In genomic region chr1:12173631-12174121, GRCh38 we compare ENCODE assay signal across 8 cellular contexts.
DNase-seq lines count a peak whose midpoint lies in the region; ATAC-seq lines count a peak whose summit lies in the region.

No MANE protein-coding gene starts in this region.

- DNase-seq in OCI-M1 (lab: John Stamatoyannopoulos, UW) = peak; percentile 74
- peak; percentile 95 for DNase-seq in activated effector memory CD4-positive, alpha-beta T cell treated with anti-CD3 and anti-CD28 coated beads, Interleukin-2, amount 50 U/mL, for 16 hours
- DNase-seq in medulla oblongata (ENCODE audit: extremely low spot score) = peak; percentile 71
- DNase-seq in stimulated activated CD8-positive, alpha-beta memory T cell treated with anti-CD3 and anti-CD28 coated beads, Interleukin-7, amount 100 ng/mL, for 24 hours (ENCODE audit: low read depth) = peak; percentile 76
- DNase-seq in NCI-H146 (lab: John Stamatoyannopoulos, UW) = no peak
- no peak for DNase-seq in COR-L47 (lab: John Stamatoyannopoulos, UW)
- DNase-seq in NCI-H748 (lab: John Stamatoyannopoulos, UW; ENCODE audit: unreplicated experiment) = no peak

- no peak for ATAC-seq in GM19035 (IDR thresholded peaks at IDR 0.05; ENCODE audit: unreplicated experiment)

Comparison
In these comparisons a context has a peak if more than half of its experiments do, and no peak if none do; other contexts are left out.
1. DNase-seq: peak in OCI-M1 (single experiment), activated effector memory CD4-positive, alpha-beta T cell treated with anti-CD3 and anti-CD28 coated beads, Interleukin-2, amount 50 U/mL, for 16 hours (single experiment), medulla oblongata (single experiment) and stimulated activated CD8-positive, alpha-beta memory T cell treated with anti-CD3 and anti-CD28 coated beads, Interleukin-7, amount 100 ng/mL, for 24 hours (single experiment); none in NCI-H146 (single experiment), COR-L47 (single experiment) and NCI-H748 (single experiment).